22 cellular contexts compared by ENCODE assay signal in the genomic region with DNA sequence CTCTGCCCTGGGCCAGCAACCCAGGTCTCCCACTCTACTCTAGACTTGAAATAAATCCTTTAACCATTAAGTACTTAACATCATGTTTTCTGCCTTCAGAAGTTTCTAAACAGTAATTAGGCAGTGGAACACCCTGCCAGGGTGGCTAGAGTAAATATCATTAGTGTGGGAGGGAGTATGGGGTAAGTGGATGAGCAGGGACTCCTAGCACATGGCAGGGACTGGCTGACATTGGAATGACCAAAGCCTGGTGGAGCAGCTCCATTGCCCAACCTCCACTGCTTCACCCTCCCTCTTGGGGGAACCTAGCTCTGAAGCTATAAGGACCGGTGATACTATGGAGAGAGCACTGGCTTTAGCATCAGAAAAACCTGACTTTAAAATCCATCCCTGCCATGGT.
"Had no signal": no experiment of that assay in that cellular context is flagged by ENCODE, and none has a peak within 500 bp of the region (broad histone marks: within the 10 kb centered on the region; RNA-seq: fewer than 3 reads in every experiment).

No MANE protein-coding gene starts in this region.

- H3K4me3 ChIP-seq: K562 had no signal

- DNase-seq: Kasumi-1, MM.1S, NCI-H1092 treated with DMSO at 0.1 percent for 48 hours, NCI-H146, NCI-H1694 treated with DMSO at 0.1 percent for 48 hours, NCI-H1930, NCI-H2081, NCI-H2107, NCI-H2171, NCI-H524, NCI-H526 treated with DMSO at 0.1 percent for 48 hours, NCI-H82, PC-3, SHP77, SK-N-SH, SW 1271, T-cell had no signal

- H3K9me3 ChIP-seq: SK-N-SH had no signal

- ATAC-seq: K562, Panc1, PC-3, T-cell had no signal

- H3K27ac ChIP-seq: HL-60, KMS-11, RWPE1 had no signal
